Comparison of ENCODE assay signal across 12 cellular contexts in genomic region chr21:16563795-16564194, GRCh38.
DNase-seq lines count a peak whose midpoint lies in the region; ATAC-seq, FAIRE-seq and TF ChIP-seq lines count a peak whose summit lies in the region.
"Had no signal": no experiment of that assay in that cellular context is flagged by ENCODE, and none has a peak within 500 bp of the region (broad histone marks: within the 10 kb centered on the region; RNA-seq: fewer than 3 reads in every experiment).

No MANE protein-coding gene starts in this region.

- no peak overlapping the region for H3K4me3 ChIP-seq in SJCRH30

- DNase-seq in SJCRH30 (peak; percentile 45 to 75), iPS DF 19.7 (ENCODE audit: low read depth, low spot score) (peak; percentile 63), osteocyte (ENCODE audit: extremely low spot score, unreplicated experiment) (no peak), globus pallidus (ENCODE audit: low spot score) (no peak), NCI-H446 treated with DMSO at 0.1 percent for 48 hours (lab: John Stamatoyannopoulos, UW) (no peak), midbrain (lab: John Stamatoyannopoulos, UW) (no peak)
- DNase-seq: activated B cell treated with CpG ODN at 0.5 μM for 24 hours; activated effector memory CD4-positive, alpha-beta T cell treated with Interleukin-2 at 50 U/mL for 16 hours; retina had no signal

- H3K4me1 ChIP-seq in SJCRH30: peaks cover 15% of the 10 kb centered on the region

- no peaks in the 10 kb centered on the region for H3K9me3 Mint-ChIP-seq in osteocyte (ENCODE audit: unreplicated experiment)
- H3K9me3 Mint-ChIP-seq: dendritic cell treated with granulocyte-macrophage colony-stimulating factor and Interleukin-4, amounts not matched to agents 40 ng/mL and 50 ng/mL, for 4 days had no signal

- no peaks in the 10 kb centered on the region for H3K27me3 Mint-ChIP-seq in osteocyte (ENCODE audit: unreplicated experiment)
- H3K27me3 Mint-ChIP-seq: activated B cell treated with CpG ODN at 0.5 μM for 24 hours; dendritic cell treated with granulocyte-macrophage colony-stimulating factor and Interleukin-4, amounts not matched to agents 40 ng/mL and 50 ng/mL, for 4 days had no signal

- no peaks in the 10 kb centered on the region for H3K27me3 ChIP-seq in SJCRH30

- TF ChIP-seq CTCF in osteocyte (IDR thresholded peaks at IDR 0.05): no peak

- H3K36me3 Mint-ChIP-seq in osteocyte (ENCODE audit: unreplicated experiment): peaks cover 8% of the 10 kb centered on the region

- peak; percentile 99 for FAIRE-seq in G401.6 (lab: Jason Lieb, UNC)

- peak overlapping the region; percentile 39; the same call in 1 of the 2 replicates for H3K27ac ChIP-seq in SJCRH30

- peak overlapping the region; percentile 85 for H3K27ac Mint-ChIP-seq in osteocyte (ENCODE audit: unreplicated experiment)
- H3K27ac Mint-ChIP-seq: activated B cell treated with CpG ODN at 0.5 μM for 24 hours; dendritic cell treated with granulocyte-macrophage colony-stimulating factor and Interleukin-4, amounts not matched to agents 40 ng/mL and 50 ng/mL, for 4 days had no signal

- ATAC-seq in HG02610 (IDR thresholded peaks at IDR 0.05; ENCODE audit: unreplicated experiment): no peak

- no peaks in the 10 kb centered on the region for H3K36me3 ChIP-seq in SJCRH30

- peaks cover 60% of the 10 kb centered on the region for H3K4me1 Mint-ChIP-seq in osteocyte (ENCODE audit: unreplicated experiment)
- H3K4me1 Mint-ChIP-seq: activated B cell treated with CpG ODN at 0.5 μM for 24 hours had no signal

- peak overlapping the region; percentile 6 for H3K4me3 Mint-ChIP-seq in osteocyte (ENCODE audit: unreplicated experiment)
- H3K4me3 Mint-ChIP-seq: activated B cell treated with CpG ODN at 0.5 μM for 24 hours; dendritic cell treated with granulocyte-macrophage colony-stimulating factor and Interleukin-4, amounts not matched to agents 40 ng/mL and 50 ng/mL, for 4 days had no signal

- no peaks in the 10 kb centered on the region for H3K9me3 ChIP-seq in SJCRH30 (replicated peaks)

Comparison
In these comparisons a context has a peak if more than half of its experiments do, and no peak if none do; other contexts are left out.
1. DNase-seq: peak in SJCRH30 (2 of 2) and iPS DF 19.7 (single experiment); none in osteocyte (single experiment), globus pallidus (single experiment), NCI-H446 treated with DMSO at 0.1 percent for 48 hours (single experiment) and midbrain (single experiment).